ENCODE assay signal across 18 cellular contexts in the genomic region with DNA sequence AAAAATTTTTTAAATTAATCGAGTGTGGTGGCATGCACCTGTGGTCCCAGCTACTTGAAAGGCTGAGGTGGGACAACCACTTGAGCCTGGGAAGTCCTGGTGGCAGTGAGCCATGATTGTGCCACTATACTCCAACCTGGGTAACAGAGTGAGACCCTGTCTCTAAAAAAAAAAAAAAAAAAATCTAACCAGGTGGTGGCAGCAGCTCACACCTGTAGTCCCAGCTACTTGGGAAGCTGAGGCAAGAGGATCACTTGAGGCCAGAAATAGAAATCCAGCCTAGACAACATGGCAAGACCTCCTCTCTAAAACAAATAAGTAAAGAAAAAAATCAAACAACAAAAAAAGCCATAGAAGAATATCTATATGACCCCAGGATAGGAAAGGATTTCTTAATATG. TPM values are rescaled to one million over a fixed set of nuclear protein-coding genes. Genes with fewer than 3 reads are reported as not detected.
A peak's percentile ranks its signal among the peaks of the same experiment; 100 is the strongest.
DNase-seq lines count a peak whose midpoint lies in the region; ATAC-seq, FAIRE-seq and TF ChIP-seq lines count a peak whose summit lies in the region.
"Had no signal": no experiment of that assay in that cellular context is flagged by ENCODE, and none has a peak within 500 bp of the region (broad histone marks: within the 10 kb centered on the region; RNA-seq: fewer than 3 reads in every experiment).

No MANE protein-coding gene starts in this region.

- H3K36me3 Mint-ChIP-seq in GM23338 (ENCODE audit: low read depth): no peaks in the 10 kb centered on the region
- H3K36me3 Mint-ChIP-seq: CD4-positive, alpha-beta memory T cell had no signal

- TF ChIP-seq CTCF in A549 (IDR thresholded peaks at IDR 0.05) (peak; percentile 16; the same call in 1 of the 3 replicates), GM23338 (conservative IDR thresholded peaks at IDR 0.05; ENCODE audit: low read depth in 2 of 2) (peak; percentile 29 to 63; a peak in 3 of 4 replicates), OCI-LY7 (conservative IDR thresholded peaks at IDR 0.05; ENCODE audit: low read length) (peak; percentile 58; the same call in 1 of the 2 replicates), epithelial cell of proximal tubule (conservative IDR thresholded peaks at IDR 0.05; ENCODE audit: low read depth, low read length) (peak; percentile 19), GM13977 (IDR thresholded peaks at IDR 0.05; ENCODE audit: extremely low read depth, insufficient read depth, missing control alignments) (no peak)

- H3K4me3 ChIP-seq in A549 (no peak overlapping the region), GM23338 (no peak overlapping the region), OCI-LY7 (ENCODE audit: low read depth, low read length, poor library complexity, severe bottlenecking) (no peak overlapping the region), epithelial cell of proximal tubule (ENCODE audit: low read depth, low read length) (no peak overlapping the region)

- H4K20me1 ChIP-seq in GM23338 (replicated peaks; ENCODE audit: insufficient read depth) (no peaks in the 10 kb centered on the region), OCI-LY7 (ENCODE audit: insufficient read depth, low read length) (no peaks in the 10 kb centered on the region)

- H3F3A ChIP-seq in GM23338 (replicated peaks; ENCODE audit: low read depth): no peaks in the 10 kb centered on the region

- H3K9me3 ChIP-seq in A549: no peaks in the 10 kb centered on the region
- no peaks in the 10 kb centered on the region for H3K9me3 ChIP-seq in OCI-LY7 (ENCODE audit: low read length)
- H3K9me3 ChIP-seq: BE2C had no signal

- H3K27me3 Mint-ChIP-seq in GM23338 (ENCODE audit: insufficient read depth, low read depth, poor library complexity): peaks cover 4% of the 10 kb centered on the region

- H2AFZ ChIP-seq in GM23338: no peak overlapping the region
- H2AFZ ChIP-seq in OCI-LY7 (ENCODE audit: low read length): no peak overlapping the region

- H3K79me2 ChIP-seq in GM23338 (replicated peaks; ENCODE audit: insufficient read depth) (no peaks in the 10 kb centered on the region), OCI-LY7 (ENCODE audit: insufficient read depth, low read depth, low read length) (no peaks in the 10 kb centered on the region)

- H3K4me2 ChIP-seq in A549 (no peak overlapping the region), GM23338 (no peak overlapping the region), OCI-LY7 (ENCODE audit: low read length) (no peak overlapping the region)

- CTCF ChIA-PET in A549 (lab: Yijun Ruan, JAX) (interaction anchor here (0.5 to 41.4 kb wide), 7 partner anchors 9 to 193 kb away, joined by 3 to 924 read pairs (median 4); no protein-coding TSS in a partner anchor), OCI-LY7 (lab: Charles Lee; ENCODE audit: unreplicated experiment) (interaction anchor here (0.6 kb wide), 1 partner anchor 201 kb away, joined by 3 read pairs; no protein-coding TSS in a partner anchor)

- no peak for FAIRE-seq in A549 (lab: Jason Lieb, UNC)
- FAIRE-seq: G401.6, GM12891 had no signal

- peaks cover 14% of the 10 kb centered on the region for H3K27me3 ChIP-seq in GM23338 (ENCODE audit: insufficient read depth)

- no peak for TF ChIP-seq RAD21 in A549 (conservative IDR thresholded peaks at IDR 0.05 in 1 of 2, IDR thresholded peaks at IDR 0.05 in 1 of 2)

- H3K27ac Mint-ChIP-seq in GM23338: no peak overlapping the region
- H3K27ac Mint-ChIP-seq: CD4-positive, alpha-beta memory T cell; T-helper 1 cell treated with Interleukin-12 subunit alpha and Interleukin-12 subunit beta and Interleukin-4 antibody, amounts not matched to agents 30 μg/mL and 1 μg/mL, for 36 hours had no signal

- H3K4me1 Mint-ChIP-seq in GM23338: peaks cover 10% of the 10 kb centered on the region; the same call in 2 of the 3 replicates

- intact Hi-C loops in OCI-LY7 (cut with micrococcal nuclease; ENCODE audit: unreplicated experiment): no loop called here

- TF ChIP-seq POLR2A in A549 (IDR thresholded peaks at IDR 0.05; ENCODE audit: low read length): no peak

- H3K27ac ChIP-seq in A549 (no peak overlapping the region), GM23338 (ENCODE audit: low read depth) (no peak overlapping the region), OCI-LY7 (ENCODE audit: low read depth, low read length, poor library complexity, severe bottlenecking) (no peak overlapping the region)

- H3K9me3 Mint-ChIP-seq in GM23338: no peaks in the 10 kb centered on the region
- H3K9me3 Mint-ChIP-seq: CD4-positive, alpha-beta memory T cell; T-helper 1 cell treated with Interleukin-12 subunit alpha and Interleukin-12 subunit beta and Interleukin-4 antibody, amounts not matched to agents 30 μg/mL and 1 μg/mL, for 36 hours had no signal

- DNase-seq in A549 (ENCODE audit: low read depth in 1 of 2, low spot score in 1 of 2) (no peak), GM23338 (ENCODE audit: low spot score) (peak; percentile 28), OCI-LY7 (ENCODE audit: low spot score) (peak; percentile 13), epithelial cell of proximal tubule (ENCODE audit: low read depth) (no peak), GM13977 (ENCODE audit: low spot score) (no peak)
- no peak for DNase-seq in stimulated activated naive CD4-positive, alpha-beta T cell (lab: John Stamatoyannopoulos, UW)
- DNase-seq: BE2C; Calu3; CD4-positive, alpha-beta memory T cell; DND-41; NCI-H1105 treated with DMSO at 0.1 percent for 48 hours; NCI-H187; NCI-H524; SIG-M5 had no signal

- no peak overlapping the region for H3K4me3 Mint-ChIP-seq in GM23338
- H3K4me3 Mint-ChIP-seq: CD4-positive, alpha-beta memory T cell; T-helper 1 cell treated with Interleukin-12 subunit alpha and Interleukin-12 subunit beta and Interleukin-4 antibody, amounts not matched to agents 30 μg/mL and 1 μg/mL, for 36 hours had no signal

- TF ChIP-seq EP300 in A549 (IDR thresholded peaks at IDR 0.05): no peak

- no peak for ATAC-seq in A549
- ATAC-seq in GM23338: peak; percentile 41
- no peak for ATAC-seq in GM21723 (IDR thresholded peaks at IDR 0.05; ENCODE audit: unreplicated experiment)

- H3K4me1 ChIP-seq in A549: peaks cover 4% of the 10 kb centered on the region; the same call in 1 of the 3 replicates
- no peaks in the 10 kb centered on the region; the same call in 1 of the 2 replicates for H3K4me1 ChIP-seq in GM23338 (ENCODE audit: insufficient read depth)
- H3K4me1 ChIP-seq in OCI-LY7 (ENCODE audit: insufficient read depth, low read length, poor library complexity, severe bottlenecking): peaks cover 6% of the 10 kb centered on the region
- H3K4me1 ChIP-seq: BE2C had no signal

- POLR2A ChIA-PET in A549 (lab: Yijun Ruan, JAX): interaction anchor here (1.0 kb wide), 1 partner anchor 10 kb away, joined by 5 read pairs; no protein-coding TSS in a partner anchor
- POLR2A ChIA-PET in OCI-LY7 (lab: Charles Lee): interaction anchor here (0.7 to 1.2 kb wide), 3 partner anchors 10 to 114 kb away, joined by 3 to 4 read pairs (median 4); no protein-coding TSS in a partner anchor

- 12% methylated on average over 1 of the region's 1 CpG for WGBS in A549 (ENCODE audit: missing lambda C conversion rate)

- H3K9me2 ChIP-seq in GM23338 (ENCODE audit: insufficient read depth) (no peaks in the 10 kb centered on the region), OCI-LY7 (ENCODE audit: insufficient read depth, low read length) (no peaks in the 10 kb centered on the region)

- in situ Hi-C loops in GM13977 (cut with MboI; ENCODE audit: low pct_unique_long_range_greater_than_20kb, low sequenced_read_pairs, unreplicated experiment): loop anchor here (25.0 kb wide), 1 partner anchor 398 kb away; no protein-coding TSS in a partner anchor

- H3K36me3 ChIP-seq in GM23338 (ENCODE audit: insufficient read depth) (no peaks in the 10 kb centered on the region), OCI-LY7 (ENCODE audit: insufficient read depth, low read length) (no peaks in the 10 kb centered on the region)
- H3K36me3 ChIP-seq: BE2C had no signal

- no TSS peak for BruUV-seq in OCI-LY7 (replicated peaks; lab: Mats Ljungman, UMichigan)

TF ChIP-seq in A549, 52 proteins besides CTCF, POLR2A, EP300 and RAD21 (continues in another document):
- no peak for TF ChIP-seq CHD2 (IDR thresholded peaks at IDR 0.05; ENCODE audit: low read length, partially characterized antibody)
- TF ChIP-seq NFE2L2 (conservative IDR thresholded peaks at IDR 0.05; ENCODE audit: low read length): no peak
- no peak for TF ChIP-seq SREBF2 (IDR thresholded peaks at IDR 0.05)

TF ChIP-seq in GM23338, 12 proteins besides CTCF, POLR2A, EP300 and RAD21 (continues in another document):
- TF ChIP-seq EZH2 (IDR thresholded peaks at IDR 0.05; ENCODE audit: low read depth, unreplicated experiment) (no peak), ZNF114 (CRISPR knock-in tag; IDR thresholded peaks at IDR 0.05) (no peak)

RNA-seq across cellular contexts. Expression of a gene that starts 3.6 kb away (rescaled TPM):
- polyA plus RNA-seq in A549 (2011; rRNA removed): 229 and 265 TPM in 2 replicates
- polyA plus RNA-seq in A549 (2012; cell fraction: cytosol; rRNA removed): 117 TPM in 2 replicates
- polyA plus RNA-seq in A549 (2012; cell fraction: nucleus; rRNA removed): 127 and 200 TPM in 2 replicates
- polyA plus RNA-seq in A549 (2017; fragmentation: RNase III; extraction: RNeasy Plus Mini Kit Qiagen cat#74134 plus additional on column Dnase treatment): 190 to 217 TPM (median 191 TPM) in 3 replicates
- polyA minus RNA-seq in A549 (2011; rRNA and poly(A)+ RNA removed): 195 and 221 TPM in 2 replicates
- total RNA-seq in GM23338 (2014; rRNA removed; shearing (Covaris generic)): 0.54 and 1.4 TPM in 2 replicates
- 0.45 and 0.82 TPM in 2 replicates for polyA plus RNA-seq in GM23338 (2016; fragmentation: Nextera tagmentation; extraction: Ambion mirVana)
- not detected in 2 replicates for total RNA-seq in OCI-LY7 (2014; rRNA removed; shearing (Covaris generic))
- total RNA-seq in OCI-LY7 (2022): 0.30 and 0.42 TPM in 2 replicates
- total RNA-seq in epithelial cell of proximal tubule: 185 and 208 TPM in 2 replicates
- polyA plus RNA-seq: CD4-positive, alpha-beta memory T cell had no signal

RNA-seq across cellular contexts. Expression of a gene that starts 10.7 kb away (rescaled TPM):
- 63.5 and 87.0 TPM in 2 replicates for polyA plus RNA-seq in A549 (2011; rRNA removed)
- 24.7 and 26.7 TPM in 2 replicates for polyA plus RNA-seq in A549 (2012; cell fraction: cytosol; rRNA removed)
- polyA plus RNA-seq in A549 (2012; cell fraction: nucleus; rRNA removed): 12.1 and 18.0 TPM in 2 replicates
- polyA plus RNA-seq in A549 (2017; fragmentation: RNase III; extraction: RNeasy Plus Mini Kit Qiagen cat#74134 plus additional on column Dnase treatment): 51.2 to 57.9 TPM (median 52.4 TPM) in 3 replicates
- 12.0 and 13.0 TPM in 2 replicates for polyA minus RNA-seq in A549 (2011; rRNA and poly(A)+ RNA removed)
- 15.0 and 22.4 TPM in 2 replicates for total RNA-seq in GM23338 (2014; rRNA removed; shearing (Covaris generic))
- polyA plus RNA-seq in GM23338 (2016; fragmentation: Nextera tagmentation; extraction: Ambion mirVana): 12.4 and 13.2 TPM in 2 replicates
- 64.5 and 83.0 TPM in 2 replicates for total RNA-seq in OCI-LY7 (2014; rRNA removed; shearing (Covaris generic))
- 68.3 and 75.2 TPM in 2 replicates for total RNA-seq in OCI-LY7 (2022)
- 73.2 and 115 TPM in 2 replicates for total RNA-seq in epithelial cell of proximal tubule

Comparison
In these comparisons a context has a peak if more than half of its experiments do, and no peak if none do; other contexts are left out.
1. DNase-seq: peak in GM23338 (single experiment) and OCI-LY7 (single experiment); none in A549 (0 of 2), epithelial cell of proximal tubule (single experiment), stimulated activated naive CD4-positive, alpha-beta T cell (0 of 6) and GM13977 (single experiment).
2. RNA of a gene that starts 3.6 kb away (total RNA-seq): 185 to 208 TPM in epithelial cell of proximal tubule; 0.54 to 1.4 TPM in GM23338 and 0.30 to 0.42 TPM in OCI-LY7; every median in the first group is over 10 times any median in the second.